In genomic region chr11:114758627-114759026, GRCh38 we compare ENCODE assay signal across 25 cellular contexts.
DNase-seq lines count a peak whose midpoint lies in the region; ATAC-seq, FAIRE-seq and TF ChIP-seq lines count a peak whose summit lies in the region.
"Had no signal": no experiment of that assay in that cellular context is flagged by ENCODE, and none has a peak within 500 bp of the region (broad histone marks: within the 10 kb centered on the region; RNA-seq: fewer than 3 reads in every experiment).

No MANE protein-coding gene starts in this region.

- no peak overlapping the region for H3K27ac Mint-ChIP-seq in WTC11
- H3K27ac Mint-ChIP-seq in type B pancreatic cell = no peak overlapping the region
- H3K27ac Mint-ChIP-seq: CD14-positive monocyte; CD4-positive, alpha-beta memory T cell; CD4-positive, CD25-positive, alpha-beta regulatory T cell; CD8-positive, alpha-beta memory T cell had no signal

- FAIRE-seq in G401.6 (lab: Jason Lieb, UNC) (peak; percentile 81), frontal cortex (lab: Jason Lieb, UNC) (peak; percentile 65)
- FAIRE-seq: A549, GM12891, GM19239 had no signal

- DNase-seq in WTC11 (ENCODE audit: low spot score) (no peak), frontal cortex (ENCODE audit: low spot score in 2 of 2) (no peak), NCI-H2196 (lab: John Stamatoyannopoulos, UW; ENCODE audit: unreplicated experiment) (no peak), type B pancreatic cell (ENCODE audit: extremely low spot score, unreplicated experiment) (no peak), AG08396 (ENCODE audit: low spot score) (no peak)
- no peak for DNase-seq in activated CD8-positive, alpha-beta memory T cell treated with anti-CD3 and anti-CD28 coated beads, Interleukin-2, amount 50 U/mL, for 4 hours
- DNase-seq: 8988T; BE2C; C1 segment of cervical spinal cord; CD4-positive, alpha-beta memory T cell; CD4-positive, CD25-positive, alpha-beta regulatory T cell; CD8-positive, alpha-beta memory T cell; COR-L47; DMS 273 treated with DMSO at 0.1 percent for 48 hours; DMS153; DMS53; DMS79; DND-41; EL; GF-D8 had no signal

- H3K4me1 Mint-ChIP-seq in WTC11 = no peaks in the 10 kb centered on the region
- H3K4me1 Mint-ChIP-seq in type B pancreatic cell (ENCODE audit: unreplicated experiment) = no peaks in the 10 kb centered on the region
- H3K4me1 Mint-ChIP-seq: CD14-positive monocyte; CD4-positive, alpha-beta memory T cell; CD4-positive, CD25-positive, alpha-beta regulatory T cell; CD8-positive, alpha-beta memory T cell had no signal

- POLR2A ChIA-PET in WTC11 (lab: Charles Lee) = no interaction called here

- no peak for ATAC-seq in WTC11
- ATAC-seq: A549 had no signal

- H3K27me3 Mint-ChIP-seq in WTC11 (ENCODE audit: low read depth) (no peaks in the 10 kb centered on the region), type B pancreatic cell (no peaks in the 10 kb centered on the region)

- H3K4me3 Mint-ChIP-seq in WTC11 (no peak overlapping the region), type B pancreatic cell (no peak overlapping the region)
- H3K4me3 Mint-ChIP-seq: CD14-positive monocyte; CD4-positive, alpha-beta memory T cell; CD4-positive, CD25-positive, alpha-beta regulatory T cell; CD8-positive, alpha-beta memory T cell had no signal

- H3K36me3 Mint-ChIP-seq in WTC11 (no peaks in the 10 kb centered on the region), type B pancreatic cell (no peaks in the 10 kb centered on the region)
- H3K36me3 Mint-ChIP-seq: CD14-positive monocyte; CD4-positive, alpha-beta memory T cell; CD4-positive, CD25-positive, alpha-beta regulatory T cell; CD8-positive, alpha-beta memory T cell had no signal

- TF ChIP-seq CTCF in WTC11 (IDR thresholded peaks at IDR 0.05) = no peak
- TF ChIP-seq CTCF in type B pancreatic cell (conservative IDR thresholded peaks at IDR 0.05) = no peak

- H3K9me3 Mint-ChIP-seq in WTC11 = no peaks in the 10 kb centered on the region
- H3K9me3 Mint-ChIP-seq in type B pancreatic cell = no peaks in the 10 kb centered on the region
- H3K9me3 Mint-ChIP-seq: CD4-positive, CD25-positive, alpha-beta regulatory T cell; CD8-positive, alpha-beta memory T cell had no signal

- CTCF ChIA-PET in WTC11 (lab: Charles Lee) = interaction anchor here (0.8 kb wide), 1 partner anchor 451 kb away, joined by 3 read pairs; no protein-coding TSS in a partner anchor

TF ChIP-seq in WTC11, 78 proteins besides CTCF, POLR2A, EP300 and RAD21:
- TF ChIP-seq ETV6 (CRISPR knock-in tag; IDR thresholded peaks at IDR 0.05) = no peak
- no peak for TF ChIP-seq ZNF121 (CRISPR knock-in tag; IDR thresholded peaks at IDR 0.05)
- TF ChIP-seq HMGA2 (CRISPR knock-in tag; IDR thresholded peaks at IDR 0.05) = peak; percentile 93; the same call in 1 of the 2 replicates
